8 cellular contexts compared by ENCODE assay signal in the genomic region with DNA sequence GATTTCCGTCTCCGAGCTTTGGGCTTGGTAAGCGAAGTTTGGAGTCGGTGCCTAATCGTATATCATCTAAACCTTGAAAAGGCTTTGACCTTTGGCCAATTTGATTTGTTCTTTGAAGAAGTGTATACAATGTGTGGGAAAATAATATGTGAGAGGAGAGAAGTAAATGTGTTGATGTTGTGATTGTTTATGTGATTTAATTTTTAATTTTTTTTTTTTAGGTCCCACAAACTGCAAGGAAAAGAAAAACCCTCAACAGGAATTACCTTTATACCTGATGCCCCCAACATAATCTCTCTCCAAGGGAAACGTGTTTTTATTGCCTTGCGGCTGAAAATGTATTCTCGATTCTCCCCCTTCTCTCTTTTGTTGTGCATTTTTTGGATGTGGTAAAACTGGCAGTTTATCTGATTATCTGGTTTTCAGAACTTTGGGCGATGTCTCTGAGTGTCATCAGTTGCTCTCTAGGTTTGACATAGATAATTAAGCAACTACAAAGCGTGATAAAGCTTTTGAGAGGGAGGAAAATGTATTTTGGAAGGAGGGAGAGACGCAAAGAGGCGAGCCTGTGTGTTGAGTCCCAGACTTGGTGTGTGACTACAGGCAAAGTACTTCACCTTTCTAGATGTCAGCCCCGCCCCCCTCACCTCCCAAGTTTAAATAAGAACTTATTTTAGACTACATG. TPM values are rescaled to one million over a fixed set of nuclear protein-coding genes. Genes with fewer than 3 reads are reported as not detected.
A peak's percentile ranks its signal among the peaks of the same experiment; 100 is the strongest.
DNase-seq lines count a peak whose midpoint lies in the region; ATAC-seq and TF ChIP-seq lines count a peak whose summit lies in the region.

No MANE protein-coding gene starts in this region.

- WGBS in trophoblast cell (ENCODE audit: extremely low coverage, insufficient coverage, insufficient read length) = no CpG with 5 or more reads among the region's 13 CpGs

- H2BK12ac ChIP-seq in trophoblast cell (ENCODE audit: low read length) = no peak overlapping the region

- H3K27me3 Mint-ChIP-seq in HFFc6 (ENCODE audit: insufficient read depth) = peaks cover 3% of the 10 kb centered on the region
- no peaks in the 10 kb centered on the region for H3K27me3 Mint-ChIP-seq in activated CD8-positive, alpha-beta T cell treated with anti-CD3 and anti-CD28 coated beads, Interleukin-2, amount 10 ng/mL, durations not matched to agents 7 days and 5 days (ENCODE audit: low read depth)

- peak overlapping the region; percentile 98 for H3K27ac Mint-ChIP-seq in HFFc6
- H3K27ac Mint-ChIP-seq in activated CD8-positive, alpha-beta T cell treated with anti-CD3 and anti-CD28 coated beads, Interleukin-2, amount 10 ng/mL, durations not matched to agents 7 days and 5 days = peak overlapping the region; percentile 90

- no peaks in the 10 kb centered on the region for H3K9me3 Mint-ChIP-seq in HFFc6
- no peaks in the 10 kb centered on the region for H3K9me3 Mint-ChIP-seq in activated CD8-positive, alpha-beta T cell treated with anti-CD3 and anti-CD28 coated beads, Interleukin-2, amount 10 ng/mL, durations not matched to agents 7 days and 5 days (ENCODE audit: insufficient read depth)

- peak overlapping the region; percentile 55 for H2BK5ac ChIP-seq in trophoblast cell (ENCODE audit: low read depth, low read length, poor library complexity)

- no peak overlapping the region for H3K18ac ChIP-seq in trophoblast cell (ENCODE audit: low read length)

- DNase-seq in HFFc6 (no peak), erythroblast (lab: John Stamatoyannopoulos, UW) (peak; percentile 66 to 74), trophoblast cell (peak; percentile 33 to 68)
- peak; percentile 53 for DNase-seq in activated CD8-positive, alpha-beta T cell treated with anti-CD3 and anti-CD28 coated beads, Interleukin-2, amount 10 ng/mL, durations not matched to agents 7 days and 5 days

- H3K79me1 ChIP-seq in trophoblast cell (ENCODE audit: low read length) = peaks cover 22% of the 10 kb centered on the region

- no peak overlapping the region for H4K12ac ChIP-seq in trophoblast cell (ENCODE audit: low read depth, low read length)

- TF ChIP-seq POLR2A in erythroblast (IDR thresholded peaks at IDR 0.05; ENCODE audit: low read length) = no peak

- H3K79me2 ChIP-seq in trophoblast cell (ENCODE audit: control insufficient read depth, insufficient read depth, low read length, poor library complexity) = peaks cover 17% of the 10 kb centered on the region

- peak overlapping the region; percentile 16 for H3K9ac ChIP-seq in trophoblast cell (ENCODE audit: low read length)

- peak overlapping the region; percentile 61 for H2BK120ac ChIP-seq in trophoblast cell (ENCODE audit: insufficient read depth, low read length, poor library complexity)

- no peaks in the 10 kb centered on the region for H3K36me3 ChIP-seq in trophoblast cell (ENCODE audit: control insufficient read depth in 1 of 2, insufficient read depth in 2 of 2, low read length in 2 of 2)

- H2AK5ac ChIP-seq in trophoblast cell (ENCODE audit: low read length) = no peak overlapping the region

- CTCF ChIA-PET in activated CD8-positive, alpha-beta T cell treated with anti-CD3 and anti-CD28 coated beads, Interleukin-2, amount 10 ng/mL, durations not matched to agents 7 days and 5 days (lab: Charles Lee) = interaction anchor here (0.8 to 2.1 kb wide), 13 partner anchors 9 to 512 kb away, joined by 3 to 9 read pairs (median 4); no protein-coding TSS in a partner anchor

- no peak overlapping the region for H3K14ac ChIP-seq in trophoblast cell (ENCODE audit: low read length)

- H3K9me3 ChIP-seq in trophoblast cell (ENCODE audit: insufficient read depth, low read depth, low read length) = no peaks in the 10 kb centered on the region

- H3K4me1 ChIP-seq in trophoblast cell (ENCODE audit: control insufficient read depth in 1 of 2, insufficient read depth in 2 of 2, low read length in 2 of 2) = no peaks in the 10 kb centered on the region

- H3K27ac ChIP-seq in 22Rv1 (peak overlapping the region; percentile 86), trophoblast cell (ENCODE audit: low read depth, low read length) (peak overlapping the region; percentile 97)

- H4K91ac ChIP-seq in trophoblast cell (ENCODE audit: low read depth, low read length) = peak overlapping the region; percentile 50

- H3K4me1 Mint-ChIP-seq in HFFc6 (ENCODE audit: low read depth) = peaks cover 28% of the 10 kb centered on the region
- peaks cover 28% of the 10 kb centered on the region for H3K4me1 Mint-ChIP-seq in activated CD8-positive, alpha-beta T cell treated with anti-CD3 and anti-CD28 coated beads, Interleukin-2, amount 10 ng/mL, durations not matched to agents 7 days and 5 days (ENCODE audit: low read depth)

- peak overlapping the region; percentile 73 for H3K4me3 ChIP-seq in trophoblast cell (ENCODE audit: low read depth, low read length)

- no peak overlapping the region for H2AFZ ChIP-seq in trophoblast cell (ENCODE audit: insufficient read depth, low read length, poor library complexity)

- peak; percentile 20; the same call in 1 of the 2 replicates for TF ChIP-seq CTCF in 22Rv1 (IDR thresholded peaks at IDR 0.05)
- peak; percentile 16; the same call in 1 of the 2 replicates for TF ChIP-seq CTCF in HFFc6 (IDR thresholded peaks at IDR 0.05)

- H3K23ac ChIP-seq in trophoblast cell (ENCODE audit: low read length) = no peak overlapping the region

- peak overlapping the region; percentile 91 for H3K4me3 Mint-ChIP-seq in HFFc6
- H3K4me3 Mint-ChIP-seq in activated CD8-positive, alpha-beta T cell treated with anti-CD3 and anti-CD28 coated beads, Interleukin-2, amount 10 ng/mL, durations not matched to agents 7 days and 5 days = peak overlapping the region; percentile 82

- POLR2A ChIA-PET in activated CD8-positive, alpha-beta T cell treated with anti-CD3 and anti-CD28 coated beads, Interleukin-2, amount 10 ng/mL, durations not matched to agents 7 days and 5 days (lab: Charles Lee) = interaction anchor here (0.5 to 1.7 kb wide), 7 partner anchors 10 to 538 kb away, joined by 3 to 8 read pairs (median 3); a partner anchor contains a TSS

- peak overlapping the region; percentile 76 for H3K4me2 ChIP-seq in trophoblast cell (ENCODE audit: low read length)

- no peak overlapping the region for H3K4ac ChIP-seq in trophoblast cell (ENCODE audit: low read depth, low read length)

- H3K27me3 ChIP-seq in trophoblast cell (ENCODE audit: insufficient read depth, low read length) = no peaks in the 10 kb centered on the region

- H3K36me3 Mint-ChIP-seq in HFFc6 (ENCODE audit: low read depth) = peaks cover 7% of the 10 kb centered on the region
- peaks cover 8% of the 10 kb centered on the region for H3K36me3 Mint-ChIP-seq in activated CD8-positive, alpha-beta T cell treated with anti-CD3 and anti-CD28 coated beads, Interleukin-2, amount 10 ng/mL, durations not matched to agents 7 days and 5 days (ENCODE audit: low read depth)

- H4K8ac ChIP-seq in trophoblast cell (ENCODE audit: low read depth, low read length) = peak overlapping the region; percentile 42

- no peak for ATAC-seq in activated CD8-positive, alpha-beta T cell treated with anti-CD3 and anti-CD28 coated beads, Interleukin-2, amount 10 ng/mL, durations not matched to agents 7 days and 5 days
- ATAC-seq in GM21447 (IDR thresholded peaks at IDR 0.05; ENCODE audit: unreplicated experiment) (no peak), GM19395 (IDR thresholded peaks at IDR 0.05; ENCODE audit: unreplicated experiment) (no peak), HG03045 (IDR thresholded peaks at IDR 0.05; ENCODE audit: unreplicated experiment) (no peak)

RNA-seq across cellular contexts. Expression of a gene that starts 0.9 kb away (rescaled TPM):
- total RNA-seq in HFFc6 (2021; fragmentation: NEBNext Ultra II Directional; extraction: Animal tissue kit (Norgen Biotek cat#: 25700)) = 10 to 100 TPM; 42.3 to 51.5 (median 47.3) TPM
- 10 to 100 TPM; 49.1 to 51.9 TPM for total RNA-seq in activated CD8-positive, alpha-beta T cell treated with anti-CD3 and anti-CD28 coated beads, Interleukin-2, amount 10 ng/mL, durations not matched to agents 7 days and 5 days
- polyA plus RNA-seq in trophoblast cell (2013) = 99.7 and 107 TPM in 2 replicates
